In genomic region chr15:74094561-74094960, GRCh38 we compare ENCODE assay signal across 15 cellular contexts. TPM values are rescaled to one million over a fixed set of nuclear protein-coding genes. Genes with fewer than 3 reads are reported as not detected.
"Had no signal": no experiment of that assay in that cellular context is flagged by ENCODE, and none has a peak within 500 bp of the region (broad histone marks: within the 10 kb centered on the region; RNA-seq: fewer than 3 reads in every experiment).

No MANE protein-coding gene starts in this region.

RNA-seq across cellular contexts. Expression of gene GOLGA6A, which starts 12.2 kb away (rescaled TPM):
- total RNA-seq: activated naive CD8-positive, alpha-beta T cell treated with anti-CD3 and anti-CD28 coated beads for 36 hours; activated T-cell treated with anti-CD3 and anti-CD28 coated beads, Interleukin-2, amount 50 U/mL, for 4 hours; activated T-helper 1 cell treated with anti-CD3 and anti-CD28 coated beads, Interleukin-12 subunit alpha, Interleukin-12 subunit beta, Interleukin-2, Interleukin-4 antibody, amounts not matched to agents 30 ng/mL and 10 ng/mL and 1 ng/mL, durations not matched to agents 14 hours and 24 hours and 36 hours; activated T-helper 2 cell treated with anti-CD3 and anti-CD28 coated beads, Interferon-gamma antibody, Interleukin-2, Interleukin-4, amounts not matched to agents 10 μg/mL and 5 μg/mL and 100 μg/mL, durations not matched to agents 14 hours and 24 hours and 36 hours; adrenal gland; aorta; ascending aorta; body of pancreas; bronchial epithelial cell; cardiac septum had no signal
- polyA plus RNA-seq: aorta, cardiac muscle cell had no signal

RNA-seq across cellular contexts. Expression of gene ISLR2, which starts 35.8 kb away (rescaled TPM):
- total RNA-seq: activated naive CD4-positive, alpha-beta T cell treated with anti-CD3 and anti-CD28 coated beads for 36 hours; activated naive CD4-positive, alpha-beta T cell treated with anti-CD3 and anti-CD28 coated beads, Interleukin-2, amount 50 U/mL, for 72 hours; activated naive CD8-positive, alpha-beta T cell treated with anti-CD3 and anti-CD28 coated beads for 36 hours; activated naive CD8-positive, alpha-beta T cell treated with anti-CD3 and anti-CD28 coated beads, Interleukin-2, amount 10 ng/mL, durations not matched to agents 7 days and 5 days; activated T-cell treated with anti-CD3 and anti-CD28 coated beads, Interleukin-2, amount 50 U/mL, for 4 hours; activated T-helper 1 cell treated with anti-CD3 and anti-CD28 coated beads, Interleukin-12 subunit alpha, Interleukin-12 subunit beta, Interleukin-2, Interleukin-4 antibody, amounts not matched to agents 30 ng/mL and 10 ng/mL and 1 ng/mL, durations not matched to agents 14 hours and 24 hours and 36 hours; activated T-helper 17 cell treated with anti-CD3 and anti-CD28 coated beads, Interleukin-2, amount 50 U/mL, for 72 hours; activated T-helper 2 cell treated with anti-CD3 and anti-CD28 coated beads, Interferon-gamma antibody, Interleukin-2, Interleukin-4, amounts not matched to agents 10 μg/mL and 5 μg/mL and 100 μg/mL, durations not matched to agents 14 hours and 24 hours and 36 hours; body of pancreas; bronchial epithelial cell; cardiac muscle cell had no signal
- polyA plus RNA-seq: cardiac muscle cell had no signal
